ENCODE assay signal across 12 cellular contexts in the genomic region with DNA sequence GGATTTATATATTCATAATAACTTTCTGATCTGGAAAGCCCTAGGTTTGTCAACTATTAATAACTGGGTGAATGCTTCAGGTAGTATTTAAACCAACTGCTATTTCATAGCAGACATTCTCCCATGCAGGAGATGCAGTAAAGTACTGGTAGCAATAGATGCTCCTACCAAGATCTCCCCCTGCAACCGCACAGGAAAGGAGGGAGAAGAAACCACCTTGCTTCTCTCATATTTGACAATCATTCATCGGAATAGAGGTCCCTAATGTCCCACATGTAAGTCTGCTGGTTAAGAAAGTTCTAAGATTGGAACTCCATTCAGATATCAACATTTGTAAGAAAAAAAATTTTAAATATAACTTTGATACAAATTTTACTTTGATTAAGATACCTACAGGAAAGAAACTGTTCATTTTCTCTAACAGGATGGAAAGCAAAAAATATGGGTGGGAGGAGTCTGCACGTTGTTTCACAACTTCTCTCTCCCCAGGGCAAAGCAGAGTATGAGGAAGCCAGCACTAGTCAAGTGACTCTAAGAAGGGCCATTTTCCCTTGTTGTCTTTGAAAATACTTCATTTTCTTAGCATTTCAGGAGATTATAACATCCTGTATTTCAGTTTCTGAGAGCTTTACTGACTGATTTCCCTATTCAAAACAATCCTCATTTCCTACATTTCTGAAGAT. TPM values are rescaled to one million over a fixed set of nuclear protein-coding genes. Genes with fewer than 3 reads are reported as not detected.
A peak's percentile ranks its signal among the peaks of the same experiment; 100 is the strongest.
DNase-seq lines count a peak whose midpoint lies in the region; ATAC-seq, FAIRE-seq and TF ChIP-seq lines count a peak whose summit lies in the region.
"Had no signal": no experiment of that assay in that cellular context is flagged by ENCODE, and none has a peak within 500 bp of the region (broad histone marks: within the 10 kb centered on the region; RNA-seq: fewer than 3 reads in every experiment).

A gene (plus strand): TSS at position 498 of the 683 bp plus-strand sequence. CDS start 5,359 bp downstream, outside the sequence.

- H3K9me3 Mint-ChIP-seq in activated naive CD8-positive, alpha-beta T cell treated with anti-CD3 and anti-CD28 coated beads for 36 hours = peaks cover 8% of the 10 kb centered on the region

- TF ChIP-seq CTCF in spleen (IDR thresholded peaks at IDR 0.05 in 8 of 11, conservative IDR thresholded peaks at IDR 0.05 in 3 of 11) = no peak

- peak within 1 kb of the TSS; percentile 55 for H3K27ac Mint-ChIP-seq in activated naive CD8-positive, alpha-beta T cell treated with anti-CD3 and anti-CD28 coated beads for 36 hours

- DNase-seq in activated CD4-positive, CD25-positive, alpha-beta regulatory T cell treated with anti-CD3 and anti-CD28 coated beads, Interleukin-2, amount 50 U/mL, for 72 hours = no peak
- peak; percentile 41 for DNase-seq in NOMO-1 treated with dmso at 0.1 percent for 144 hours (lab: John Stamatoyannopoulos, UW; ENCODE audit: unreplicated experiment)
- DNase-seq in activated naive CD8-positive, alpha-beta T cell treated with anti-CD3 and anti-CD28 coated beads for 36 hours = no peak
- no peak for DNase-seq in spleen
- no peak for DNase-seq in HTR-8/SVneo (ENCODE audit: insufficient read length, low spot score)
- no peak for DNase-seq in kidney tubule cell (ENCODE audit: low spot score)
- DNase-seq: NCI-H1048, posterior cingulate gyrus had no signal

- no peak for FAIRE-seq in HTR-8/SVneo (lab: Jason Lieb, UNC)
- FAIRE-seq: A549, RCC 7860 had no signal

- peaks cover 12% of the 10 kb centered on the region for H3K4me1 Mint-ChIP-seq in activated naive CD8-positive, alpha-beta T cell treated with anti-CD3 and anti-CD28 coated beads for 36 hours

- H3K4me3 ChIP-seq in spleen = peak within 1 kb of the TSS; percentile 6 to 68 (median 36)
- H3K4me3 ChIP-seq: A549 had no signal

- H3K27ac ChIP-seq in spleen = peak within 1 kb of the TSS; percentile 51 to 81 (median 70)
- H3K27ac ChIP-seq: A549 had no signal

- H3K4me3 Mint-ChIP-seq in activated naive CD8-positive, alpha-beta T cell treated with anti-CD3 and anti-CD28 coated beads for 36 hours = peak within 1 kb of the TSS; percentile 69

- peak; percentile 64 to 66 for ATAC-seq in activated CD4-positive, CD25-positive, alpha-beta regulatory T cell treated with anti-CD3 and anti-CD28 coated beads, Interleukin-2, amount 50 U/mL, for 24 hours
- no peak for ATAC-seq in HG02623 (IDR thresholded peaks at IDR 0.05; ENCODE audit: unreplicated experiment)
- ATAC-seq: A549 had no signal

- H3K27me3 Mint-ChIP-seq in activated naive CD8-positive, alpha-beta T cell treated with anti-CD3 and anti-CD28 coated beads for 36 hours = no peaks in the 10 kb centered on the region

- no peaks in the 10 kb centered on the region for H3K36me3 ChIP-seq in spleen

- no peaks in the 10 kb centered on the region for H3K36me3 Mint-ChIP-seq in activated naive CD8-positive, alpha-beta T cell treated with anti-CD3 and anti-CD28 coated beads for 36 hours

- no peaks in the 10 kb centered on the region for H3K27me3 ChIP-seq in spleen (replicated peaks in 1 of 7)

- no peak for TF ChIP-seq POLR2A in spleen (IDR thresholded peaks at IDR 0.05)

- peaks cover 0 to 25% (median 7%) of the 10 kb centered on the region in 6 donors for H3K4me1 ChIP-seq in spleen
- H3K4me1 ChIP-seq: A549 had no signal

- intact Hi-C loops in spleen (cut with DNase I; ENCODE audit: low total_unique reads) = no loop called here

- H3K9me3 ChIP-seq in spleen = peaks cover 0 to 16% (median 13%) of the 10 kb centered on the region in 8 donors
- H3K9me3 ChIP-seq: A549 had no signal

- 48 to 67% (median 52%) methylated on average over 3 of the region's 3 CpGs for WGBS in spleen, 5 donors

RNA-seq across cellular contexts. Expression of the gene that starts here (rescaled TPM):
- total RNA-seq in activated naive CD8-positive, alpha-beta T cell treated with anti-CD3 and anti-CD28 coated beads for 36 hours = 1 to 10 TPM; 1.4 to 1.6 TPM
- 10 to 100 TPM; 17.3 to 48.2 (median 25.9) TPM for total RNA-seq in spleen
- 1 to 10 TPM; 3.5 to 4.0 (median 3.9) TPM for polyA plus RNA-seq in spleen
- polyA plus RNA-seq: A549 had no signal

Comparison
In these comparisons a context has a peak if more than half of its experiments do, and no peak if none do; other contexts are left out.
1. RNA of the gene that starts here (total RNA-seq): 17.3 to 48.2 TPM in spleen; 1.4 to 1.6 TPM in activated naive CD8-positive, alpha-beta T cell treated with anti-CD3 and anti-CD28 coated beads for 36 hours; every median in the first group is over 4 times any median in the second.